22 cellular contexts compared by ENCODE assay signal in genomic region chr12:101813117-101813516, GRCh38.
"Had no signal": no experiment of that assay in that cellular context is flagged by ENCODE, and none has a peak within 500 bp of the region (broad histone marks: within the 10 kb centered on the region; RNA-seq: fewer than 3 reads in every experiment).

No MANE protein-coding gene starts in this region.

- H3K27ac Mint-ChIP-seq: naive B cell; stimulated activated effector memory CD8-positive, alpha-beta T cell treated with anti-CD3 and anti-CD28 coated beads, Interleukin-12 subunit alpha, Interleukin-12 subunit beta, amount 100 ng/mL, for 72 hours; type B pancreatic cell had no signal

- H3K4me1 ChIP-seq: lower lobe of right lung, suprapubic skin, thyroid gland had no signal

- H3K4me3 ChIP-seq: coronary artery, dorsolateral prefrontal cortex, gastrocnemius medialis, heart right ventricle, left ventricle myocardium inferior, lower lobe of right lung, psoas muscle, right lobe of liver, suprapubic skin, thyroid gland had no signal

- H3K36me3 ChIP-seq: gastrocnemius medialis, heart right ventricle, left ventricle myocardium inferior, lower lobe of right lung, neutrophil, right lobe of liver, suprapubic skin, thyroid gland had no signal

- H3K27me3 ChIP-seq: dorsolateral prefrontal cortex, gastrocnemius medialis, heart right ventricle, neutrophil, right lobe of liver, suprapubic skin, thyroid gland had no signal

- H3K27ac ChIP-seq: coronary artery, dorsolateral prefrontal cortex, gastrocnemius medialis, heart right ventricle, left ventricle myocardium inferior, lower lobe of right lung, neutrophil, psoas muscle, right lobe of liver, suprapubic skin, thyroid gland had no signal

- ATAC-seq: gastrocnemius medialis; heart right ventricle; left cardiac atrium; lower lobe of right lung; psoas muscle; right lobe of liver; stimulated activated effector memory CD8-positive, alpha-beta T cell treated with anti-CD3 and anti-CD28 coated beads, Interleukin-12 subunit alpha, Interleukin-12 subunit beta, amount 100 ng/mL, for 72 hours; stimulated activated naive CD8-positive, alpha-beta T cell treated with anti-CD3 and anti-CD28 coated beads, Interleukin-15, Interleukin-2, amounts not matched to agents 100 U/mL and 50 U/mL, for 24 hours had no signal

- H3K4me3 Mint-ChIP-seq: naive B cell; stimulated activated effector memory CD8-positive, alpha-beta T cell treated with anti-CD3 and anti-CD28 coated beads, Interleukin-12 subunit alpha, Interleukin-12 subunit beta, amount 100 ng/mL, for 72 hours; type B pancreatic cell had no signal

- H3K27me3 Mint-ChIP-seq: naive B cell, type B pancreatic cell had no signal

- DNase-seq: dorsolateral prefrontal cortex; effector CD8-positive, alpha-beta T cell; gastrocnemius medialis; heart right ventricle; left cardiac atrium; left ventricle myocardium inferior; lower lobe of right lung; mesenchymal stem cell; midbrain; naive B cell; psoas muscle; retina; right lobe of liver; stimulated activated CD4-positive, alpha-beta T cell treated with anti-CD3 and anti-CD28 coated beads, Interleukin-4, amount 100 ng/mL, for 1 hour; stimulated activated CD8-positive, alpha-beta memory T cell treated with anti-CD3 and anti-CD28 coated beads, Interleukin-4, amount 100 ng/mL, for 48 hours; stimulated activated naive CD8-positive, alpha-beta T cell treated with anti-CD3 and anti-CD28 coated beads, Interleukin-15, Interleukin-2, amounts not matched to agents 100 U/mL and 50 U/mL, for 24 hours; thyroid gland had no signal

- H3K36me3 Mint-ChIP-seq: type B pancreatic cell had no signal

- H3K9me3 ChIP-seq: gastrocnemius medialis, left ventricle myocardium inferior, lower lobe of right lung, neutrophil, psoas muscle, right lobe of liver, suprapubic skin, thyroid gland had no signal
